In genomic region chr2:176822060-176822459, GRCh38 we compare ENCODE assay signal across 36 cellular contexts.
"Had no signal": no experiment of that assay in that cellular context is flagged by ENCODE, and none has a peak within 500 bp of the region (broad histone marks: within the 10 kb centered on the region; RNA-seq: fewer than 3 reads in every experiment).

No MANE protein-coding gene starts in this region.

- H3K4me1 ChIP-seq: adrenal gland, ascending aorta, body of pancreas, breast epithelium had no signal

- H3K9me3 ChIP-seq: adrenal gland, ascending aorta, body of pancreas, breast epithelium had no signal

- H3K4me3 ChIP-seq: adrenal gland, ascending aorta, body of pancreas, breast epithelium, cardiac muscle cell had no signal

- H3K36me3 ChIP-seq: adrenal gland, ascending aorta, brain microvascular endothelial cell, breast epithelium, cardiac muscle cell had no signal

- H3K9me3 Mint-ChIP-seq: activated naive CD4-positive, alpha-beta T cell treated with anti-CD3 and anti-CD28 coated beads for 36 hours; activated naive CD4-positive, alpha-beta T cell treated with anti-CD3 and anti-CD28 coated beads, Interleukin-2, amount 10 ng/mL, durations not matched to agents 7 days and 5 days; activated naive CD4-positive, alpha-beta T cell treated with anti-CD3 and anti-CD28 coated beads, Interleukin-2, amount 50 U/mL, for 24 hours; activated naive CD4-positive, alpha-beta T cell treated with anti-CD3 and anti-CD28 coated beads, Interleukin-2, amount 50 U/mL, for 72 hours; activated naive CD8-positive, alpha-beta T cell treated with anti-CD3 and anti-CD28 coated beads for 36 hours; activated T-cell treated with anti-CD3 and anti-CD28 coated beads, Interleukin-2, amount 50 U/mL, for 24 hours; activated T-cell treated with anti-CD3 and anti-CD28 coated beads, Interleukin-2, amount 50 U/mL, for 4 hours; activated T-cell treated with anti-CD3 and anti-CD28 coated beads, Interleukin-2, amount 50 U/mL, for 72 hours; activated T-helper 17 cell treated with anti-CD3 and anti-CD28 coated beads, Interleukin-2, amount 50 U/mL, for 72 hours; activated T-helper 2 cell treated with anti-CD3 and anti-CD28 coated beads, Interferon-gamma antibody, Interleukin-2, Interleukin-4, amounts not matched to agents 10 μg/mL and 5 μg/mL and 100 μg/mL, durations not matched to agents 14 hours and 24 hours and 36 hours had no signal

- DNase-seq: activated effector memory CD4-positive, alpha-beta T cell treated with anti-CD3 and anti-CD28 coated beads, Interleukin-2, amount 50 U/mL, for 16 hours; activated effector memory CD4-positive, alpha-beta T cell treated with Interleukin-2 at 50 U/mL for 16 hours; activated gamma-delta T cell; activated gamma-delta T cell treated with Interleukin-2 at 50 U/mL for 16 hours; activated naive CD4-positive, alpha-beta T cell; activated naive CD4-positive, alpha-beta T cell treated with anti-CD3 and anti-CD28 coated beads for 36 hours; activated naive CD4-positive, alpha-beta T cell treated with anti-CD3 and anti-CD28 coated beads, Interleukin-2, amount 10 ng/mL, durations not matched to agents 7 days and 5 days; activated naive CD4-positive, alpha-beta T cell treated with anti-CD3 and anti-CD28 coated beads, Interleukin-2, amount 50 U/mL, for 16 hours; activated naive CD4-positive, alpha-beta T cell treated with Interleukin-2 at 50 U/mL for 16 hours; activated naive CD8-positive, alpha-beta T cell treated with anti-CD3 and anti-CD28 coated beads for 36 hours; activated T-cell treated with anti-CD3 and anti-CD28 coated beads for 4 hours; activated T-cell treated with anti-CD3 and anti-CD28 coated beads, Interleukin-2, amount 50 U/mL, for 1 hour; activated T-cell treated with anti-CD3 and anti-CD28 coated beads, Interleukin-2, amount 50 U/mL, for 24 hours; activated T-cell treated with anti-CD3 and anti-CD28 coated beads, Interleukin-2, amount 50 U/mL, for 4 hours; activated T-cell treated with anti-CD3 and anti-CD28 coated beads, Interleukin-2, amount 50 U/mL, for 48 hours; activated T-cell treated with anti-CD3 and anti-CD28 coated beads, Interleukin-2, amount 50 U/mL, for 72 hours; adrenal gland; amniotic stem cell; amygdala; anterior cingulate cortex; aorta; body of pancreas; brain microvascular endothelial cell; caudate nucleus; central memory CD4-positive, alpha-beta T cell; cerebellar nuclear complex had no signal

- H3K27me3 ChIP-seq: adrenal gland, ascending aorta, body of pancreas, brain microvascular endothelial cell, breast epithelium, cardiac muscle cell had no signal

- H3K4me3 Mint-ChIP-seq: activated naive CD4-positive, alpha-beta T cell treated with anti-CD3 and anti-CD28 coated beads for 36 hours; activated naive CD4-positive, alpha-beta T cell treated with anti-CD3 and anti-CD28 coated beads, Interleukin-2, amount 10 ng/mL, durations not matched to agents 7 days and 5 days; activated naive CD4-positive, alpha-beta T cell treated with anti-CD3 and anti-CD28 coated beads, Interleukin-2, amount 50 U/mL, for 24 hours; activated naive CD8-positive, alpha-beta T cell; activated naive CD8-positive, alpha-beta T cell treated with anti-CD3 and anti-CD28 coated beads for 36 hours; activated T-cell treated with anti-CD3 and anti-CD28 coated beads, Interleukin-2, amount 50 U/mL, for 24 hours; activated T-cell treated with anti-CD3 and anti-CD28 coated beads, Interleukin-2, amount 50 U/mL, for 4 hours; activated T-cell treated with anti-CD3 and anti-CD28 coated beads, Interleukin-2, amount 50 U/mL, for 72 hours; activated T-helper 1 cell treated with anti-CD3 and anti-CD28 coated beads, Interleukin-12 subunit alpha, Interleukin-12 subunit beta, Interleukin-2, Interleukin-4 antibody, amounts not matched to agents 30 ng/mL and 10 ng/mL and 1 ng/mL, durations not matched to agents 14 hours and 24 hours and 36 hours; activated T-helper 17 cell treated with anti-CD3 and anti-CD28 coated beads, Interleukin-2, amount 50 U/mL, for 72 hours; brain had no signal

- H3K27ac Mint-ChIP-seq: activated naive CD4-positive, alpha-beta T cell treated with anti-CD3 and anti-CD28 coated beads for 36 hours; activated naive CD4-positive, alpha-beta T cell treated with anti-CD3 and anti-CD28 coated beads, Interleukin-2, amount 10 ng/mL, durations not matched to agents 7 days and 5 days; activated naive CD4-positive, alpha-beta T cell treated with anti-CD3 and anti-CD28 coated beads, Interleukin-2, amount 50 U/mL, for 24 hours; activated naive CD4-positive, alpha-beta T cell treated with anti-CD3 and anti-CD28 coated beads, Interleukin-2, amount 50 U/mL, for 72 hours; activated naive CD8-positive, alpha-beta T cell; activated naive CD8-positive, alpha-beta T cell treated with anti-CD3 and anti-CD28 coated beads for 36 hours; activated T-cell treated with anti-CD3 and anti-CD28 coated beads, Interleukin-2, amount 50 U/mL, for 24 hours; activated T-cell treated with anti-CD3 and anti-CD28 coated beads, Interleukin-2, amount 50 U/mL, for 72 hours; activated T-helper 1 cell treated with anti-CD3 and anti-CD28 coated beads, Interleukin-12 subunit alpha, Interleukin-12 subunit beta, Interleukin-2, Interleukin-4 antibody, amounts not matched to agents 30 ng/mL and 10 ng/mL and 1 ng/mL, durations not matched to agents 14 hours and 24 hours and 36 hours; activated T-helper 17 cell treated with anti-CD3 and anti-CD28 coated beads, Interleukin-2, amount 50 U/mL, for 72 hours; activated T-helper 2 cell treated with anti-CD3 and anti-CD28 coated beads, Interferon-gamma antibody, Interleukin-2, Interleukin-4, amounts not matched to agents 10 μg/mL and 5 μg/mL and 100 μg/mL, durations not matched to agents 14 hours and 24 hours and 36 hours; brain had no signal

- ATAC-seq: activated naive CD4-positive, alpha-beta T cell treated with anti-CD3 and anti-CD28 coated beads, Interleukin-2, amount 50 U/mL, for 72 hours; activated T-cell treated with anti-CD3 and anti-CD28 coated beads, Interleukin-2, amount 50 U/mL, for 4 hours; activated T-cell treated with anti-CD3 and anti-CD28 coated beads, Interleukin-2, amount 50 U/mL, for 72 hours; activated T-helper 17 cell treated with anti-CD3 and anti-CD28 coated beads, Interleukin-2, amount 50 U/mL, for 72 hours; body of pancreas had no signal

- H3K27me3 Mint-ChIP-seq: activated naive CD4-positive, alpha-beta T cell treated with anti-CD3 and anti-CD28 coated beads, Interleukin-2, amount 10 ng/mL, durations not matched to agents 7 days and 5 days; activated naive CD4-positive, alpha-beta T cell treated with anti-CD3 and anti-CD28 coated beads, Interleukin-2, amount 50 U/mL, for 24 hours; activated naive CD8-positive, alpha-beta T cell; activated naive CD8-positive, alpha-beta T cell treated with anti-CD3 and anti-CD28 coated beads for 36 hours; activated T-cell treated with anti-CD3 and anti-CD28 coated beads, Interleukin-2, amount 50 U/mL, for 24 hours had no signal

- H3K36me3 Mint-ChIP-seq: activated naive CD4-positive, alpha-beta T cell treated with anti-CD3 and anti-CD28 coated beads, Interleukin-2, amount 10 ng/mL, durations not matched to agents 7 days and 5 days; activated naive CD4-positive, alpha-beta T cell treated with anti-CD3 and anti-CD28 coated beads, Interleukin-2, amount 50 U/mL, for 24 hours; activated naive CD4-positive, alpha-beta T cell treated with anti-CD3 and anti-CD28 coated beads, Interleukin-2, amount 50 U/mL, for 72 hours; activated naive CD8-positive, alpha-beta T cell treated with anti-CD3 and anti-CD28 coated beads for 36 hours; brain had no signal

- H3K27ac ChIP-seq: adrenal gland, ascending aorta, body of pancreas, brain microvascular endothelial cell, breast epithelium, cardiac muscle cell had no signal
